Comparison of ENCODE assay signal across 11 cellular contexts in genomic region chr13:113110852-113111315, GRCh38. TPM values are rescaled to one million over a fixed set of nuclear protein-coding genes. Genes with fewer than 3 reads are reported as not detected.
DNase-seq lines count a peak whose midpoint lies in the region; ATAC-seq, FAIRE-seq and TF ChIP-seq lines count a peak whose summit lies in the region.
"Had no signal": no experiment of that assay in that cellular context is flagged by ENCODE, and none has a peak within 500 bp of the region (broad histone marks: within the 10 kb centered on the region; RNA-seq: fewer than 3 reads in every experiment).

No MANE protein-coding gene starts in this region.

- H3K27ac Mint-ChIP-seq in T-helper 17 cell: no peak overlapping the region
- H3K27ac Mint-ChIP-seq in activated T-helper 1 cell treated with anti-CD3 and anti-CD28 coated beads, Interleukin-12 subunit alpha, Interleukin-12 subunit beta, Interleukin-2, Interleukin-4 antibody, amounts not matched to agents 30 ng/mL and 10 ng/mL and 1 ng/mL, durations not matched to agents 14 hours and 24 hours and 36 hours: no peak overlapping the region

- ATAC-seq in T-helper 17 cell (peak; percentile 33), heart right ventricle (peak in 1 of 8 donors; percentile 39), pancreas (no peak), HG02571 (IDR thresholded peaks at IDR 0.05; ENCODE audit: unreplicated experiment) (no peak)

- H3K36me3 ChIP-seq in heart right ventricle (no peaks in the 10 kb centered on the region), pancreas (no peaks in the 10 kb centered on the region)

- TF ChIP-seq CTCF in AG04449 (IDR thresholded peaks at IDR 0.05; ENCODE audit: insufficient read depth, low read length, missing control alignments): no peak
- no peak for TF ChIP-seq CTCF in heart right ventricle (IDR thresholded peaks at IDR 0.05)
- no peak for TF ChIP-seq CTCF in pancreas (IDR thresholded peaks at IDR 0.05)

- no peaks in the 10 kb centered on the region for H3K9me3 Mint-ChIP-seq in activated T-helper 1 cell treated with anti-CD3 and anti-CD28 coated beads, Interleukin-12 subunit alpha, Interleukin-12 subunit beta, Interleukin-2, Interleukin-4 antibody, amounts not matched to agents 30 ng/mL and 10 ng/mL and 1 ng/mL, durations not matched to agents 14 hours and 24 hours and 36 hours

- POLR2A ChIA-PET in AG04449 (lab: Yijun Ruan, JAX): no interaction called here

- no peaks in the 10 kb centered on the region for H3K9me3 ChIP-seq in T-helper 17 cell (ENCODE audit: control insufficient read depth, low read length, poor library complexity, severe bottlenecking)
- no peaks in the 10 kb centered on the region for H3K9me3 ChIP-seq in heart right ventricle
- no peaks in the 10 kb centered on the region for H3K9me3 ChIP-seq in pancreas

- WGBS in heart right ventricle, 2 donors: 20 to 21% methylated on average over 49 of the region's 49 CpGs
- 14 to 19% methylated on average over 49 of the region's 49 CpGs for WGBS in pancreas, 2 donors

- CTCF ChIA-PET in AG04449 (lab: Yijun Ruan, JAX): no interaction called here

- H3K27ac ChIP-seq in heart right ventricle: no peak overlapping the region
- no peak overlapping the region for H3K27ac ChIP-seq in pancreas

- H3K27me3 ChIP-seq in heart right ventricle (peaks cover 17 to 25% (median 21%) of the 10 kb centered on the region in 7 donors), pancreas (peaks cover 0 to 10% (median 5%) of the 10 kb centered on the region in 4 donors)

- H3K27me3 Mint-ChIP-seq in T-helper 17 cell: no peaks in the 10 kb centered on the region
- peaks cover 6% of the 10 kb centered on the region for H3K27me3 Mint-ChIP-seq in activated T-helper 1 cell treated with anti-CD3 and anti-CD28 coated beads, Interleukin-12 subunit alpha, Interleukin-12 subunit beta, Interleukin-2, Interleukin-4 antibody, amounts not matched to agents 30 ng/mL and 10 ng/mL and 1 ng/mL, durations not matched to agents 14 hours and 24 hours and 36 hours (ENCODE audit: insufficient read depth)

- no peak for FAIRE-seq in pancreas (lab: Jason Lieb, UNC)
- FAIRE-seq: GM18507 had no signal

- H3K4me1 ChIP-seq in heart right ventricle (peaks cover 6 to 19% (median 12%) of the 10 kb centered on the region in 9 donors), pancreas (peaks cover 0 to 4% (median 0%) of the 10 kb centered on the region in 3 donors)

- no peaks in the 10 kb centered on the region for H3K36me3 Mint-ChIP-seq in T-helper 17 cell (ENCODE audit: low read depth)
- H3K36me3 Mint-ChIP-seq in activated T-helper 1 cell treated with anti-CD3 and anti-CD28 coated beads, Interleukin-12 subunit alpha, Interleukin-12 subunit beta, Interleukin-2, Interleukin-4 antibody, amounts not matched to agents 30 ng/mL and 10 ng/mL and 1 ng/mL, durations not matched to agents 14 hours and 24 hours and 36 hours (ENCODE audit: low read depth): no peaks in the 10 kb centered on the region

- DNase-seq in AG04449 (ENCODE audit: low read depth, low spot score): no peak
- DNase-seq in T-helper 17 cell: peak in 2 of 3 donors; percentile 1 to 11
- DNase-seq in heart right ventricle: no peak
- peak in 1 of 6 donors; percentile 37 for DNase-seq in pancreas
- DNase-seq in glomerular visceral epithelial cell (ENCODE audit: extremely low spot score): no peak
- DNase-seq in COLO829 (ENCODE audit: low spot score): no peak
- DNase-seq in activated T-helper 1 cell treated with anti-CD3 and anti-CD28 coated beads, Interleukin-12 subunit alpha, Interleukin-12 subunit beta, Interleukin-2, Interleukin-4 antibody, amounts not matched to agents 30 ng/mL and 10 ng/mL and 1 ng/mL, durations not matched to agents 14 hours and 24 hours and 36 hours (ENCODE audit: low spot score): no peak
- DNase-seq: Calu3 had no signal

- intact Hi-C loops in heart right ventricle (cut with DNase I): no loop called here
- intact Hi-C loops in pancreas (cut with DNase I): no loop called here
- intact Hi-C loops in activated T-helper 1 cell treated with anti-CD3 and anti-CD28 coated beads, Interleukin-12 subunit alpha, Interleukin-12 subunit beta, Interleukin-2, Interleukin-4 antibody, amounts not matched to agents 30 ng/mL and 10 ng/mL and 1 ng/mL, durations not matched to agents 14 hours and 24 hours and 36 hours (cut with micrococcal nuclease): loop anchor here (10.0 kb wide), 1 partner anchor 166 kb away; no protein-coding TSS in a partner anchor

- H3K4me3 ChIP-seq in AG04449 (ENCODE audit: low read depth, low read length) (peak overlapping the region; percentile 33), heart right ventricle (peak overlapping the region; percentile 26 to 60 (median 50)), pancreas (peak overlapping the region; percentile 14 to 48 (median 22))

- H3K4me3 Mint-ChIP-seq in T-helper 17 cell: peak overlapping the region; percentile 75
- no peak overlapping the region for H3K4me3 Mint-ChIP-seq in activated T-helper 1 cell treated with anti-CD3 and anti-CD28 coated beads, Interleukin-12 subunit alpha, Interleukin-12 subunit beta, Interleukin-2, Interleukin-4 antibody, amounts not matched to agents 30 ng/mL and 10 ng/mL and 1 ng/mL, durations not matched to agents 14 hours and 24 hours and 36 hours

- no peaks in the 10 kb centered on the region for H3K4me1 Mint-ChIP-seq in T-helper 17 cell
- no peaks in the 10 kb centered on the region for H3K4me1 Mint-ChIP-seq in activated T-helper 1 cell treated with anti-CD3 and anti-CD28 coated beads, Interleukin-12 subunit alpha, Interleukin-12 subunit beta, Interleukin-2, Interleukin-4 antibody, amounts not matched to agents 30 ng/mL and 10 ng/mL and 1 ng/mL, durations not matched to agents 14 hours and 24 hours and 36 hours (ENCODE audit: low read depth)

RNA-seq across cellular contexts. Expression of gene F7, which starts 5.3 kb away (rescaled TPM):
- total RNA-seq in T-helper 17 cell (not detected), heart right ventricle (under 1 TPM in 3 of 10 donors, not detected in 7; 0.20 to 0.45 (median 0.31) TPM), pancreas (under 1 TPM in 4 of 6 donors, not detected in 2; 0.13 to 0.37 (median 0.21) TPM)
- polyA plus RNA-seq in heart right ventricle (under 1 TPM; 0.04 to 0.07 TPM), pancreas (under 1 TPM; 0.19 to 0.96 TPM)
- total RNA-seq in activated T-helper 1 cell treated with anti-CD3 and anti-CD28 coated beads, Interleukin-12 subunit alpha, Interleukin-12 subunit beta, Interleukin-2, Interleukin-4 antibody, amounts not matched to agents 30 ng/mL and 10 ng/mL and 1 ng/mL, durations not matched to agents 14 hours and 24 hours and 36 hours: not detected in 2 replicates
- total RNA-seq: Calu3, lung microvascular endothelial cell had no signal

RNA-seq across cellular contexts. Expression of gene F10, which starts 11.7 kb away (rescaled TPM):
- not detected for total RNA-seq in T-helper 17 cell
- total RNA-seq in heart right ventricle: 10 to 100 TPM in 2 of 10 donors, 1 to 10 TPM in 8; 1.7 to 12.4 (median 6.3) TPM
- 10 to 100 TPM in 1 of 2 donors, 1 to 10 TPM in 1; 4.6 to 15.1 TPM for polyA plus RNA-seq in heart right ventricle
- total RNA-seq in pancreas: 1 to 10 TPM; 1.1 to 6.7 (median 3.0) TPM
- 10 to 100 TPM; 13.7 to 59.4 TPM for polyA plus RNA-seq in pancreas
- not detected in 2 replicates for total RNA-seq in activated T-helper 1 cell treated with anti-CD3 and anti-CD28 coated beads, Interleukin-12 subunit alpha, Interleukin-12 subunit beta, Interleukin-2, Interleukin-4 antibody, amounts not matched to agents 30 ng/mL and 10 ng/mL and 1 ng/mL, durations not matched to agents 14 hours and 24 hours and 36 hours
- total RNA-seq: Calu3 had no signal

RNA-seq across cellular contexts. Expression of gene PROZ, which starts 47.6 kb away (rescaled TPM):
- total RNA-seq in T-helper 17 cell: not detected
- total RNA-seq in heart right ventricle: under 1 TPM in 1 of 10 donors, not detected in 9; 0.20 TPM
- under 1 TPM in 1 of 2 donors, not detected in 1; 0.03 TPM for polyA plus RNA-seq in heart right ventricle
- not detected for total RNA-seq in pancreas
- polyA plus RNA-seq in pancreas: under 1 TPM in 1 of 2 donors, not detected in 1; 0.05 TPM
- not detected in 2 replicates for total RNA-seq in activated T-helper 1 cell treated with anti-CD3 and anti-CD28 coated beads, Interleukin-12 subunit alpha, Interleukin-12 subunit beta, Interleukin-2, Interleukin-4 antibody, amounts not matched to agents 30 ng/mL and 10 ng/mL and 1 ng/mL, durations not matched to agents 14 hours and 24 hours and 36 hours
- total RNA-seq: Calu3 had no signal

Comparison
In these comparisons a context has a peak if more than half of its experiments do, and no peak if none do; other contexts are left out.
1. DNase-seq: peak in T-helper 17 cell (2 of 3); none in AG04449 (single experiment), heart right ventricle (0 of 2), glomerular visceral epithelial cell (single experiment), COLO829 (single experiment) and activated T-helper 1 cell treated with anti-CD3 and anti-CD28 coated beads, Interleukin-12 subunit alpha, Interleukin-12 subunit beta, Interleukin-2, Interleukin-4 antibody, amounts not matched to agents 30 ng/mL and 10 ng/mL and 1 ng/mL, durations not matched to agents 14 hours and 24 hours and 36 hours (single experiment).
2. Peak in every context shown above with its lines, with median percentiles within 50 percentile points of each other: H3K4me3 ChIP-seq.